8 cellular contexts compared by ENCODE assay signal in genomic region chr20:38321959-38322598, GRCh38. TPM values are rescaled to one million over a fixed set of nuclear protein-coding genes. Genes with fewer than 3 reads are reported as not detected.
DNase-seq lines count a peak whose midpoint lies in the region; ATAC-seq, FAIRE-seq and TF ChIP-seq lines count a peak whose summit lies in the region.

No MANE protein-coding gene starts in this region.

- intact Hi-C loops in thyroid gland (cut with DNase I) = no loop called here

- no peak overlapping the region for H3K27ac ChIP-seq in thyroid gland

- peak; percentile 85 for FAIRE-seq in G401.6 (lab: Jason Lieb, UNC)

- TF ChIP-seq CTCF in astrocyte of the spinal cord (IDR thresholded peaks at IDR 0.05; ENCODE audit: low read depth, low read length) = peak; percentile 77
- peak in 4 of 6 experiments; percentile 19 to 46 (median 36) for TF ChIP-seq CTCF in thyroid gland (IDR thresholded peaks at IDR 0.05)

- H3K27me3 ChIP-seq in thyroid gland = no peaks in the 10 kb centered on the region

- no peak overlapping the region for H3K4me3 ChIP-seq in astrocyte of the spinal cord (ENCODE audit: low read depth, low read length)
- no peak overlapping the region for H3K4me3 ChIP-seq in thyroid gland (replicated peaks in 1 of 3)

- in situ Hi-C loops in astrocyte of the spinal cord (cut with HindIII; ENCODE audit: low sequenced_read_pairs) = no loop called here

- TF ChIP-seq POLR2A in thyroid gland (IDR thresholded peaks at IDR 0.05) = no peak
- no peak for TF ChIP-seq POLR2A in GM18505 (IDR thresholded peaks at IDR 0.05; ENCODE audit: borderline replicate concordance, extremely low read depth, insufficient read depth, insufficient read length)

- no peaks in the 10 kb centered on the region for H3K36me3 ChIP-seq in thyroid gland

- WGBS in thyroid gland, 2 donors = 1 to 3% methylated on average over 5 of the region's 5 CpGs

- ATAC-seq in GM18505 (IDR thresholded peaks at IDR 0.05; ENCODE audit: unreplicated experiment) (no peak), GM21717 (IDR thresholded peaks at IDR 0.05; ENCODE audit: unreplicated experiment) (no peak)

- no peaks in the 10 kb centered on the region for H3K4me1 ChIP-seq in thyroid gland

- no peaks in the 10 kb centered on the region for H3K9me3 ChIP-seq in thyroid gland

- DNase-seq in NCI-H1105 (lab: John Stamatoyannopoulos, UW) = peak; percentile 24
- peak; percentile 77 for DNase-seq in astrocyte of the spinal cord (ENCODE audit: low read depth, low spot score)
- DNase-seq in iPS-NIHi7 (ENCODE audit: extremely low spot score) = peak; percentile 67
- peak; percentile 9 to 31 for DNase-seq in thyroid gland
- no peak for DNase-seq in GF-D8 (lab: John Stamatoyannopoulos, UW)

RNA-seq across cellular contexts. Expression of gene BPI, which starts 18.1 kb away (rescaled TPM):
- total RNA-seq in thyroid gland = under 1 TPM in 2 of 4 donors, not detected in 2; 0.22 to 0.40 TPM

RNA-seq across cellular contexts. Expression of gene LBP, which starts 24.2 kb away (rescaled TPM):
- total RNA-seq in thyroid gland = 1 to 10 TPM in 3 of 4 donors, under 1 TPM in 1; 0.45 to 3.4 (median 2.3) TPM
